ENCODE assay signal across 2 cellular contexts in the genomic region with DNA sequence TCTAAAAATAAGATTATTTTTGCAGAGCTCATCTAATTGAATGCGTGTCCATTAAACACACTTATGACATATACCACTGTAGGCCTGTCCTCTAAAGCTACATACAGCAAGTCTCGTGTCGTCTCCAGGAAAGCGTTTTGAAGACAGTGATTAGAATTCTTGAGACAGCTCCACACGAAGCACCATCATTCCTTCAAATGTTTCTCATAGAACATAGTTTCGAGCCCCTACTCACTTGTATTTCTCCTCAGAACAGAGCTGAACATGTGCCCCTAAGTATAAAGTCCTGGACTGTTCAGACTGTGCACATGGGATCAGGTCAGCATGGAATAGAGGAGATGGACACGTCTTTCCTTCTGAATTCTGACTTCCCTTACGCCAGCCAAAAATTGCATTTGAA.
TF ChIP-seq lines count a peak whose summit lies in the region.

No MANE protein-coding gene starts in this region.

TF ChIP-seq in WTC11, 78 proteins besides CTCF, POLR2A, EP300 and RAD21:
- TF ChIP-seq ZNF317 (CRISPR knock-in tag; IDR thresholded peaks at IDR 0.05; ENCODE audit: borderline replicate concordance, low read depth), result peak; percentile 61; the same call in 1 of the 2 replicates
- TF ChIP-seq SMAD3 (CRISPR knock-in tag; IDR thresholded peaks at IDR 0.05; ENCODE audit: borderline replicate concordance), result no peak
- TF ChIP-seq MYBL2 (CRISPR knock-in tag; IDR thresholded peaks at IDR 0.05), result no peak
- no peak for TF ChIP-seq GRHL2 (CRISPR knock-in tag; IDR thresholded peaks at IDR 0.05; ENCODE audit: insufficient replicate concordance, severe bottlenecking)

TF ChIP-seq in H1, 55 proteins besides CTCF, POLR2A, EP300 and RAD21:
- TF ChIP-seq CHD1 (IDR thresholded peaks at IDR 0.05; ENCODE audit: low read depth, low read length), result no peak
- TF ChIP-seq GTF2F1 (IDR thresholded peaks at IDR 0.05; ENCODE audit: borderline replicate concordance, low read depth, low read length), result no peak
- no peak for TF ChIP-seq TBP (IDR thresholded peaks at IDR 0.05; ENCODE audit: low read depth, low read length)
- no peak for TF ChIP-seq YY1 (IDR thresholded peaks at IDR 0.05; ENCODE audit: low read depth, low read length)
- TF ChIP-seq CHD2 (IDR thresholded peaks at IDR 0.05; ENCODE audit: low read length), result no peak
- no peak for TF ChIP-seq GABPA (IDR thresholded peaks at IDR 0.05; ENCODE audit: borderline replicate concordance, insufficient read depth, low read length)
